ENCODE assay signal across 19 cellular contexts in genomic region chr15:87805117-87805820, GRCh38.
DNase-seq lines count a peak whose midpoint lies in the region; ATAC-seq and TF ChIP-seq lines count a peak whose summit lies in the region.
"Had no signal": no experiment of that assay in that cellular context is flagged by ENCODE, and none has a peak within 500 bp of the region (broad histone marks: within the 10 kb centered on the region; RNA-seq: fewer than 3 reads in every experiment).

No MANE protein-coding gene starts in this region.

- H3K4me1 ChIP-seq in SK-N-SH (ENCODE audit: control insufficient read depth in 1 of 2, insufficient read depth in 2 of 2, low read depth in 1 of 2, low read length in 1 of 2) (peaks cover 0 to 11% of the 10 kb centered on the region in 2 experiments; a peak in 1 of 4 replicates), esophagus muscularis mucosa (no peaks in the 10 kb centered on the region)
- H3K4me1 ChIP-seq: BLaER1, Caco-2 had no signal

- TF ChIP-seq RAD21 in SK-N-SH (IDR thresholded peaks at IDR 0.05; ENCODE audit: low read length), result 0 out of 2 replicates have a peak, but pooled peaks have one; percentile 5

- TF ChIP-seq EP300 in SK-N-SH (IDR thresholded peaks at IDR 0.05; ENCODE audit: borderline replicate concordance in 1 of 2, low read depth in 1 of 2, low read length in 1 of 2) (no peak), esophagus muscularis mucosa (IDR thresholded peaks at IDR 0.05) (no peak)

- no peak overlapping the region for H3K4me2 ChIP-seq in SK-N-SH
- H3K4me2 ChIP-seq: BLaER1 had no signal

- H3K4me1 Mint-ChIP-seq in osteocyte (ENCODE audit: unreplicated experiment), result no peaks in the 10 kb centered on the region
- H3K4me1 Mint-ChIP-seq: B cell; CD4-positive, CD25-positive, alpha-beta regulatory T cell had no signal

- CTCF ChIA-PET in SK-N-SH (lab: Yijun Ruan, JAX), result interaction anchor here (1.9 kb wide), 1 partner anchor 12 kb away, joined by 7 read pairs; no protein-coding TSS in a partner anchor

- peaks cover 7% of the 10 kb centered on the region for H3K9me3 Mint-ChIP-seq in osteocyte (ENCODE audit: unreplicated experiment)
- H3K9me3 Mint-ChIP-seq: CD8-positive, alpha-beta T cell had no signal

- no peaks in the 10 kb centered on the region for H3K79me2 ChIP-seq in SK-N-SH (ENCODE audit: insufficient read depth)

- no peak overlapping the region for H3K9ac ChIP-seq in SK-N-SH
- H3K9ac ChIP-seq: BLaER1, GM23248 had no signal

- WGBS in SK-N-SH (ENCODE audit: low lambda C conversion rate), result 44% methylated on average over 4 of the region's 4 CpGs
- WGBS in esophagus muscularis mucosa, result 67% methylated on average over 4 of the region's 4 CpGs

- intact Hi-C loops in esophagus muscularis mucosa (cut with DNase I), result no loop called here

- H3K27ac Mint-ChIP-seq in osteocyte (ENCODE audit: unreplicated experiment), result no peak overlapping the region
- H3K27ac Mint-ChIP-seq: B cell; CD4-positive, CD25-positive, alpha-beta regulatory T cell; CD8-positive, alpha-beta T cell had no signal

- TF ChIP-seq POLR2A in esophagus muscularis mucosa (IDR thresholded peaks at IDR 0.05; ENCODE audit: low read depth), result no peak

- POLR2A ChIA-PET in SK-N-SH (lab: Yijun Ruan, JAX), result no interaction called here

- peak overlapping the region; percentile 12; the same call in 1 of the 2 replicates for H2AFZ ChIP-seq in SK-N-SH (ENCODE audit: low read depth)
- H2AFZ ChIP-seq: GM23248 had no signal

- no peak for DNase-seq in SK-N-SH
- peak; percentile 74 for DNase-seq in esophagus muscularis mucosa (ENCODE audit: extremely low spot score)
- DNase-seq in osteocyte (ENCODE audit: extremely low spot score, unreplicated experiment), result peak; percentile 17
- no peak for DNase-seq in G401 (ENCODE audit: low spot score)
- DNase-seq in kidney tubule cell (ENCODE audit: low spot score), result no peak
- DNase-seq: Caco-2; CD4-positive, CD25-positive, alpha-beta regulatory T cell; CD8-positive, alpha-beta T cell; DMS153; DND-41; GDM1; GM23248; H7; HCEC 1CT had no signal

- in situ Hi-C loops in G401 (cut with HindIII; ENCODE audit: low sequenced_read_pairs), result no loop called here

- no peaks in the 10 kb centered on the region for H3F3A ChIP-seq in SK-N-SH (replicated peaks; ENCODE audit: insufficient read depth)

- H3K4me3 Mint-ChIP-seq in osteocyte (ENCODE audit: unreplicated experiment), result no peak overlapping the region
- H3K4me3 Mint-ChIP-seq: B cell; CD4-positive, CD25-positive, alpha-beta regulatory T cell; CD8-positive, alpha-beta T cell had no signal

- ATAC-seq in SK-N-SH treated with all-trans-retinoic acid at 6 μM for 48 hours, result no peak
- ATAC-seq: CD8-positive, alpha-beta T cell; GM12878 had no signal

- TF ChIP-seq CTCF in SK-N-SH (IDR thresholded peaks at IDR 0.05) (no peak), esophagus muscularis mucosa (IDR thresholded peaks at IDR 0.05) (no peak), osteocyte (IDR thresholded peaks at IDR 0.05) (no peak)

- no peaks in the 10 kb centered on the region for H3K27me3 Mint-ChIP-seq in osteocyte (ENCODE audit: unreplicated experiment)
- H3K27me3 Mint-ChIP-seq: B cell; CD4-positive, CD25-positive, alpha-beta regulatory T cell had no signal

- no peaks in the 10 kb centered on the region for H3K27me3 ChIP-seq in SK-N-SH (ENCODE audit: insufficient read depth)
- no peaks in the 10 kb centered on the region for H3K27me3 ChIP-seq in esophagus muscularis mucosa
- H3K27me3 ChIP-seq: BLaER1 had no signal

- no peak overlapping the region for H3K4me3 ChIP-seq in SK-N-SH (ENCODE audit: low read depth in 2 of 2, low read length in 1 of 2)
- no peak overlapping the region for H3K4me3 ChIP-seq in esophagus muscularis mucosa
- H3K4me3 ChIP-seq: BLaER1, GM12878, GM23248 had no signal

- H3K36me3 ChIP-seq in SK-N-SH (replicated peaks in 1 of 2; ENCODE audit: control insufficient read depth in 1 of 2, insufficient read depth in 2 of 2, low read length in 1 of 2) (no peaks in the 10 kb centered on the region), esophagus muscularis mucosa (no peaks in the 10 kb centered on the region)
- H3K36me3 ChIP-seq: BLaER1 had no signal

- no peaks in the 10 kb centered on the region for H3K9me2 ChIP-seq in SK-N-SH

- H3K27ac ChIP-seq in SK-N-SH (ENCODE audit: low read depth in 2 of 2, low read length in 1 of 2) (peak overlapping the region in 1 of 2 experiments; percentile 20; a peak in 1 of 4 replicates), esophagus muscularis mucosa (replicated peaks in 1 of 4) (no peak overlapping the region)
- H3K27ac ChIP-seq: BLaER1, C4-2B, GM23248 had no signal

- H4K20me1 ChIP-seq in SK-N-SH (ENCODE audit: insufficient read depth), result no peaks in the 10 kb centered on the region
- H4K20me1 ChIP-seq: BLaER1 had no signal

- H3K36me3 Mint-ChIP-seq in osteocyte (ENCODE audit: unreplicated experiment), result no peaks in the 10 kb centered on the region
- H3K36me3 Mint-ChIP-seq: CD4-positive, CD25-positive, alpha-beta regulatory T cell; CD8-positive, alpha-beta T cell had no signal

- H3K9me3 ChIP-seq in SK-N-SH (no peaks in the 10 kb centered on the region), esophagus muscularis mucosa (no peaks in the 10 kb centered on the region)
- H3K9me3 ChIP-seq: BLaER1, Caco-2 had no signal

TF ChIP-seq in SK-N-SH, 30 proteins besides CTCF, POLR2A, EP300 and RAD21:
- peak; percentile 53; the same call in 1 of the 2 replicates for TF ChIP-seq GATA2 (CRISPR knock-in tag; IDR thresholded peaks at IDR 0.05)
- no peak for TF ChIP-seq JUND (IDR thresholded peaks at IDR 0.05)

TF ChIP-seq in SK-N-SH treated with all-trans-retinoic acid at 6 μM for 48 hours, 23 proteins besides CTCF, POLR2A, EP300 and RAD21:
- TF ChIP-seq CSRNP3 (CRISPR knock-in tag; IDR thresholded peaks at IDR 0.05) (no peak), ZNF8 (CRISPR knock-in tag; IDR thresholded peaks at IDR 0.05) (no peak), ZFP30 (CRISPR knock-in tag; IDR thresholded peaks at IDR 0.05) (no peak)

Comparison
In these comparisons a context has a peak if more than half of its experiments do, and no peak if none do; other contexts are left out.
1. DNase-seq: peak in esophagus muscularis mucosa (single experiment) and osteocyte (single experiment); none in SK-N-SH (single experiment), G401 (single experiment) and kidney tubule cell (single experiment).